Comparison of ENCODE assay signal across 8 cellular contexts in the genomic region with DNA sequence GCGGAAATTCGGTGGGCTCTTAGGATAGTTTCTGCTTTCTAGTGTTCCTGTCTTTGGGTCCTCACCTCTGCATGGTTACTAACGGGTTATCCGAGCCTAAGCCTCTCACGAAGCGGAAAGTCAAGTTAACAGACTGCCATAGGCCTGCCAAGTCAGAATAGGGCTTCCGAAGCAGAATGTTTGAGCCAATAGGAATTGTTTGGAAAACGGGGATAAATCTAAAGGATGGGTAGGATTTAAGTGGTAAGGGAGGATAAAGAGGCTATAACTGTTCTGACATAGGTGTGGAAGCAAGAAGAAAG. TPM values are rescaled to one million over a fixed set of nuclear protein-coding genes. Genes with fewer than 3 reads are reported as not detected.
A peak's percentile ranks its signal among the peaks of the same experiment; 100 is the strongest.
DNase-seq lines count a peak whose midpoint lies in the region; ATAC-seq and TF ChIP-seq lines count a peak whose summit lies in the region.

No MANE protein-coding gene starts in this region.

- no peaks in the 10 kb centered on the region for H3K27me3 Mint-ChIP-seq in naive thymus-derived CD4-positive, alpha-beta T cell

- intact Hi-C loops in naive thymus-derived CD4-positive, alpha-beta T cell (cut with micrococcal nuclease), result loop anchor here (1.0 to 5.0 kb wide), 6 partner anchors 63 to 1776 kb away; partner anchors contain the start of genes ANXA11 (in 2 of the 2), PPIF (in 1 of the 2) and ZCCHC24 (in 1 of the 2)

- H3K27ac ChIP-seq in AG04450 (ENCODE audit: low read depth, low read length) (no peak overlapping the region), KOPT-K1 (ENCODE audit: low read depth, low read length, poor library complexity, severe bottlenecking) (peak overlapping the region; percentile 79), coronary artery (peak overlapping the region; percentile 97 to 98)
- H3K27ac ChIP-seq in naive thymus-derived CD4-positive, alpha-beta T cell (ENCODE audit: low read depth, low read length), result peak overlapping the region; percentile 87

- TF ChIP-seq CTCF in AG04450 (IDR thresholded peaks at IDR 0.05; ENCODE audit: low read depth, low read length) (no peak), coronary artery (IDR thresholded peaks at IDR 0.05) (no peak)

- H3K4me1 ChIP-seq in naive thymus-derived CD4-positive, alpha-beta T cell (ENCODE audit: control insufficient read depth in 2 of 2, insufficient read depth in 2 of 2, low read length in 2 of 2), result peaks cover 6 to 12% of the 10 kb centered on the region in 2 donors

- peak overlapping the region; percentile 88 to 99 (median 95) for H3K27ac Mint-ChIP-seq in naive thymus-derived CD4-positive, alpha-beta T cell

- peak overlapping the region; percentile 94 for H3K4me3 ChIP-seq in AG04450 (ENCODE audit: low read depth, low read length)
- peak overlapping the region; percentile 92 for H3K4me3 ChIP-seq in coronary artery
- peak overlapping the region; percentile 88 for H3K4me3 ChIP-seq in naive thymus-derived CD4-positive, alpha-beta T cell (ENCODE audit: low read length)

- no peak for DNase-seq in AG04450 (ENCODE audit: low read depth, low spot score)
- no peak for DNase-seq in coronary artery (ENCODE audit: low spot score)
- DNase-seq in naive thymus-derived CD4-positive, alpha-beta T cell, result no peak
- DNase-seq in NCI-H146 (lab: John Stamatoyannopoulos, UW), result no peak
- DNase-seq in NCI-H345 (lab: John Stamatoyannopoulos, UW), result no peak
- DNase-seq in stimulated activated CD8-positive, alpha-beta memory T cell treated with anti-CD3 and anti-CD28 coated beads, Interleukin-4, amount 100 ng/mL, for 48 hours, result no peak
- DNase-seq in NCI-H345 treated with DMSO at 0.1 percent for 48 hours (lab: John Stamatoyannopoulos, UW; ENCODE audit: unreplicated experiment), result no peak

- no peaks in the 10 kb centered on the region for H3K27me3 ChIP-seq in AG04450 (ENCODE audit: control insufficient read depth, insufficient read depth, low read length)
- H3K27me3 ChIP-seq in naive thymus-derived CD4-positive, alpha-beta T cell (ENCODE audit: control insufficient read depth in 2 of 2, insufficient read depth in 2 of 2, low read length in 2 of 2), result no peaks in the 10 kb centered on the region

- ATAC-seq in naive thymus-derived CD4-positive, alpha-beta T cell, result no peak

- no peaks in the 10 kb centered on the region; the same call in 1 of the 2 replicates for H3K9me3 ChIP-seq in AG04450 (ENCODE audit: control insufficient read depth, insufficient read depth, low read length)
- H3K9me3 ChIP-seq in KOPT-K1 (ENCODE audit: insufficient read depth, low read length, poor library complexity, severe bottlenecking), result no peaks in the 10 kb centered on the region
- no peaks in the 10 kb centered on the region for H3K9me3 ChIP-seq in naive thymus-derived CD4-positive, alpha-beta T cell (ENCODE audit: control insufficient read depth in 2 of 3, low read length in 3 of 3)

- peaks cover 0 to 2% (median 0%) of the 10 kb centered on the region in 11 donors for H3K9me3 Mint-ChIP-seq in naive thymus-derived CD4-positive, alpha-beta T cell

- POLR2A ChIA-PET in AG04450 (lab: Yijun Ruan, JAX), result interaction anchor here (1.0 to 1.2 kb wide), 2 partner anchors 25 to 58 kb away, joined by 3 to 7 read pairs; no protein-coding TSS in a partner anchor
- POLR2A ChIA-PET in naive thymus-derived CD4-positive, alpha-beta T cell (lab: Charles Lee), result interaction anchor here (0.9 to 1.2 kb wide), 3 partner anchors 25 to 252 kb away, joined by 3 to 5 read pairs (median 4); partner anchors contain the start of genes ANXA11 and NUTM2E

- CTCF ChIA-PET in AG04450 (lab: Charles Lee), result interaction anchor here (1.0 to 1.7 kb wide), 5 partner anchors 18 to 143 kb away, joined by 3 to 9 read pairs (median 4); no protein-coding TSS in a partner anchor
- CTCF ChIA-PET in naive thymus-derived CD4-positive, alpha-beta T cell (lab: Charles Lee), result no interaction called here

- H3K36me3 ChIP-seq in KOPT-K1 (ENCODE audit: insufficient read depth, low read length), result no peaks in the 10 kb centered on the region
- peaks cover 0 to 26% (median 0%) of the 10 kb centered on the region in 3 experiments for H3K36me3 ChIP-seq in naive thymus-derived CD4-positive, alpha-beta T cell (ENCODE audit: control insufficient read depth in 2 of 3, insufficient read depth in 3 of 3, low read length in 3 of 3)

- H3K36me3 Mint-ChIP-seq in naive thymus-derived CD4-positive, alpha-beta T cell, result peaks cover 0 to 12% (median 5%) of the 10 kb centered on the region in 5 donors

- peak overlapping the region; percentile 90 to 100 (median 96) for H3K4me3 Mint-ChIP-seq in naive thymus-derived CD4-positive, alpha-beta T cell

- peaks cover 14 to 25% (median 20%) of the 10 kb centered on the region in 7 donors for H3K4me1 Mint-ChIP-seq in naive thymus-derived CD4-positive, alpha-beta T cell

RNA-seq across cellular contexts. Expression of gene TMEM254, which starts 0.8 kb away (rescaled TPM):
- polyA plus RNA-seq in AG04450 (2011; rRNA removed), result 24.4 and 34.4 TPM in 2 replicates
- 12.4 and 15.7 TPM in 2 replicates for polyA minus RNA-seq in AG04450 (2011; rRNA and poly(A)+ RNA removed)
- 10 to 100 TPM in 4 of 5 experiments, 1 to 10 TPM in 1; 7.3 to 19.6 (median 17.1) TPM for total RNA-seq in naive thymus-derived CD4-positive, alpha-beta T cell
- polyA plus RNA-seq in naive thymus-derived CD4-positive, alpha-beta T cell, result 10 to 100 TPM; 37.4 to 44.5 TPM

RNA-seq across cellular contexts. Expression of gene PLAC9, which starts 53.3 kb away (rescaled TPM):
- 11.5 and 14.2 TPM in 2 replicates for polyA plus RNA-seq in AG04450 (2011; rRNA removed)
- polyA minus RNA-seq in AG04450 (2011; rRNA and poly(A)+ RNA removed), result 2.2 and 4.0 TPM in 2 replicates
- total RNA-seq in naive thymus-derived CD4-positive, alpha-beta T cell, result not detected
- polyA plus RNA-seq in naive thymus-derived CD4-positive, alpha-beta T cell, result not detected

Comparison
In these comparisons a context has a peak if more than half of its experiments do, and no peak if none do; other contexts are left out.
1. RNA of gene PLAC9, which starts 53.3 kb away (polyA plus RNA-seq): 11.5 to 14.2 TPM in AG04450; not detected in naive thymus-derived CD4-positive, alpha-beta T cell; every median in the first group is over 10 times any median in the second.
2. Peak in every context shown above with its lines, with median percentiles within 50 percentile points of each other: H3K4me3 ChIP-seq.